In the genomic region with DNA sequence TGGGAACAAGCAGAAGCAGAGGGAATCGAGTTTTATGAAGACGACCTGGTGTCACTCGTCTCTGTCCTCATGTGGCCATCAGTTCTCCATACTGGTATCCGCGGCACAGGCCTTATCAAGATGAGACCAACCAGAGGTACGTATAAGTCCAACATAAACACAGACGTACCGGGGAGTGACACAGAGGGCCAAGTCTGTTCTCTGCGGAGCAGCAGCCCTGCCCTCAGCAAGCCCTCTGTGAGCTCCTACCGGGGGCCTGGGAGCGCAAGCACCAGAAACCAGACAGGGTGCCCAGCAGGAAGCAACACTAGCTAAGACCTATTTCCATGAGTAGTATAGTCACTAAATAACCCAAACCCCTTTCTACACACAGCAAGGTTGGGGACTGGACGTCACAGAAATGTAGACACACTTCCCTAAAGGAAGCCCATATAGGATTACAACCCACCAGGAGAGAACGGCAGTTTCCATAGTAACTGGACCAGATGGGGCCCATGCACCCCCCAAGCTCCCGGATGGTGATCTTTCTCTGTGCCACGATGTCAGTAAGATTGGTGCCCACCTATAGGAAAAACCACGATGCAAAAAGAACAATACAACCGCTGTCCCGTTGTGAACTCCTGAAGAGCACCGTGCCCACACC, we compare ENCODE assay signal across 8 cellular contexts. TPM values are rescaled to one million over a fixed set of nuclear protein-coding genes. Genes with fewer than 3 reads are reported as not detected.
A peak's percentile ranks its signal among the peaks of the same experiment; 100 is the strongest.
DNase-seq lines count a peak whose midpoint lies in the region; ATAC-seq, FAIRE-seq and TF ChIP-seq lines count a peak whose summit lies in the region.

No MANE protein-coding gene starts in this region.

- H3K9ac ChIP-seq in SK-N-SH, result peak overlapping the region; percentile 96

- peaks cover 33% of the 10 kb centered on the region for H4K20me1 ChIP-seq in SK-N-SH (ENCODE audit: insufficient read depth)

- peaks cover 91% of the 10 kb centered on the region for H3K79me2 ChIP-seq in SK-N-SH (ENCODE audit: insufficient read depth)

- H3K9me2 ChIP-seq in SK-N-SH, result no peaks in the 10 kb centered on the region

- CTCF ChIA-PET in SK-N-SH (lab: Yijun Ruan, JAX), result interaction anchor here (1.1 to 2.4 kb wide), 6 partner anchors 11 to 277 kb away, joined by 3 to 12 read pairs (median 4); partner anchors contain the start of gene MRPL12
- CTCF ChIA-PET in HEK293T (lab: Yijun Ruan, JAX), result interaction anchor here (1.7 kb wide), 1 partner anchor 20 kb away, joined by 5 read pairs; the partner anchor contains the start of gene MRPL12

- H3K9me3 ChIP-seq in SK-N-SH, result no peaks in the 10 kb centered on the region

- TF ChIP-seq CTCF in SK-N-SH (IDR thresholded peaks at IDR 0.05) (no peak), fibroblast of the aortic adventitia (IDR thresholded peaks at IDR 0.05; ENCODE audit: insufficient read depth, low read length) (no peak)

- no peak for TF ChIP-seq EP300 in SK-N-SH (IDR thresholded peaks at IDR 0.05; ENCODE audit: borderline replicate concordance in 1 of 2, low read depth in 1 of 2, low read length in 1 of 2)

- peaks cover 19 to 21% of the 10 kb centered on the region in 2 experiments; a peak in 3 of 4 replicates for H3K4me1 ChIP-seq in SK-N-SH (ENCODE audit: control insufficient read depth in 1 of 2, insufficient read depth in 2 of 2, low read depth in 1 of 2, low read length in 1 of 2)

- POLR2A ChIA-PET in SK-N-SH (lab: Yijun Ruan, JAX) (interaction anchor here (0.8 to 2.8 kb wide), 10 partner anchors 10 to 188 kb away, joined by 3 to 33 read pairs (median 6); partner anchors contain the start of genes ARHGDIA, MCRIP1 and MRPL12), HEK293T (lab: Yijun Ruan, JAX) (interaction anchor here (1.2 to 6.2 kb wide), 12 partner anchors 9 to 387 kb away, joined by 3 to 120 read pairs (median 10); partner anchors contain the start of genes CCDC137, CENPX, LRRC45 and MRPL12)

- 22% methylated on average over 19 of the region's 19 CpGs for WGBS in SK-N-SH (ENCODE audit: low lambda C conversion rate)

- DNase-seq in DMS53 (lab: John Stamatoyannopoulos, UW) (peak; percentile 54), DMS53 treated with DMSO at 0.1 percent for 48 hours (lab: John Stamatoyannopoulos, UW; ENCODE audit: unreplicated experiment) (no peak), SK-N-SH (peak; percentile 50), fibroblast of the aortic adventitia (ENCODE audit: low read depth) (peak; percentile 11), HTR-8/SVneo (ENCODE audit: insufficient read length, low spot score) (no peak), HEK293T (ENCODE audit: extremely low spot score) (no peak)

- H3F3A ChIP-seq in SK-N-SH (replicated peaks; ENCODE audit: insufficient read depth), result peaks cover 17% of the 10 kb centered on the region

- FAIRE-seq in HTR-8/SVneo (lab: Jason Lieb, UNC), result no peak

- peak overlapping the region; percentile 94 to 99 for H3K4me3 ChIP-seq in SK-N-SH (ENCODE audit: low read depth in 2 of 2, low read length in 1 of 2)
- peak overlapping the region; percentile 91 for H3K4me3 ChIP-seq in fibroblast of the aortic adventitia (ENCODE audit: low read depth, low read length)
- H3K4me3 ChIP-seq in skin epidermis, result peak overlapping the region; percentile 59 to 100 (median 96)

- peaks cover 33 to 42% of the 10 kb centered on the region in 2 experiments for H3K36me3 ChIP-seq in SK-N-SH (replicated peaks in 1 of 2; ENCODE audit: control insufficient read depth in 1 of 2, insufficient read depth in 2 of 2, low read length in 1 of 2)

- TF ChIP-seq RAD21 in SK-N-SH (IDR thresholded peaks at IDR 0.05; ENCODE audit: low read length), result no peak

- H2AFZ ChIP-seq in SK-N-SH (ENCODE audit: low read depth), result peak overlapping the region; percentile 48; the same call in 1 of the 2 replicates

- ATAC-seq in HG03025 (IDR thresholded peaks at IDR 0.05; ENCODE audit: low FRiP score, unreplicated experiment), result no peak

- no peaks in the 10 kb centered on the region for H3K27me3 ChIP-seq in SK-N-SH (ENCODE audit: insufficient read depth)

- H3K4me2 ChIP-seq in SK-N-SH, result peak overlapping the region; percentile 96

- H3K27ac ChIP-seq in SK-N-SH (ENCODE audit: low read depth in 2 of 2, low read length in 1 of 2) (peak overlapping the region; percentile 76 to 82; a peak in 3 of 4 replicates), skin epidermis (peak overlapping the region in 20 of 21 experiments; percentile 69 to 98 (median 92))

TF ChIP-seq in SK-N-SH, 30 proteins besides CTCF, POLR2A, EP300 and RAD21:
- TF ChIP-seq RFX5 (IDR thresholded peaks at IDR 0.05; ENCODE audit: low read length) (no peak), TCF12 (IDR thresholded peaks at IDR 0.05) (no peak), FOSL2 (IDR thresholded peaks at IDR 0.05; ENCODE audit: borderline replicate concordance, low read depth) (no peak), YY1 (IDR thresholded peaks at IDR 0.05; ENCODE audit: low read depth) (no peak), MEF2A (IDR thresholded peaks at IDR 0.05; ENCODE audit: borderline replicate concordance, low read depth) (no peak), NFIC (IDR thresholded peaks at IDR 0.05; ENCODE audit: borderline replicate concordance) (no peak), GABPA (IDR thresholded peaks at IDR 0.05; ENCODE audit: low read depth) (no peak)

TF ChIP-seq in HEK293T, 16 proteins besides CTCF, POLR2A, EP300 and RAD21:
- no peak for TF ChIP-seq TARDBP (IDR thresholded peaks at IDR 0.05)
- TF ChIP-seq CTBP1 (IDR thresholded peaks at IDR 0.05; ENCODE audit: borderline replicate concordance), result no peak
- no peak for TF ChIP-seq PKNOX1 (IDR thresholded peaks at IDR 0.05)
- no peak for TF ChIP-seq FOXA1 (IDR thresholded peaks at IDR 0.05)
- no peak for TF ChIP-seq NFRKB (IDR thresholded peaks at IDR 0.05)
- no peak for TF ChIP-seq ELF4 (IDR thresholded peaks at IDR 0.05)
- TF ChIP-seq L3MBTL2 (conservative IDR thresholded peaks at IDR 0.05), result no peak
- TF ChIP-seq HDGF (IDR thresholded peaks at IDR 0.05; ENCODE audit: borderline replicate concordance), result no peak
- TF ChIP-seq SP1 (IDR thresholded peaks at IDR 0.05), result no peak
- no peak for TF ChIP-seq LEF1 (IDR thresholded peaks at IDR 0.05; ENCODE audit: borderline replicate concordance)
TF ChIP-seq in HEK293T: peak in this region for 0.

RNA-seq across cellular contexts. Expression of gene ARL16, which starts 0.9 kb away (rescaled TPM):
- 148 and 166 TPM in 2 replicates for polyA plus RNA-seq in SK-N-SH (2012; rRNA removed)
- polyA plus RNA-seq in SK-N-SH (2012; cell fraction: cytosol; rRNA removed), result 127 and 132 TPM in 2 replicates
- polyA plus RNA-seq in SK-N-SH (2012; cell fraction: nucleus; rRNA removed), result 281 and 480 TPM in 2 replicates
- total RNA-seq in fibroblast of the aortic adventitia (ENCODE audit: low replicate concordance), result 21.3 and 26.4 TPM in 2 replicates

RNA-seq across cellular contexts. Expression of gene HGS, which starts 1.1 kb away (rescaled TPM):
- polyA plus RNA-seq in SK-N-SH (2012; rRNA removed), result 184 and 192 TPM in 2 replicates
- 53.4 and 74.7 TPM in 2 replicates for polyA plus RNA-seq in SK-N-SH (2012; cell fraction: cytosol; rRNA removed)
- 726 and 951 TPM in 2 replicates for polyA plus RNA-seq in SK-N-SH (2012; cell fraction: nucleus; rRNA removed)
- total RNA-seq in fibroblast of the aortic adventitia (ENCODE audit: low replicate concordance), result 89.0 and 94.7 TPM in 2 replicates

RNA-seq across cellular contexts. Expression of gene CCDC137, which starts 16.1 kb away (rescaled TPM):
- 55.1 and 62.4 TPM in 2 replicates for polyA plus RNA-seq in SK-N-SH (2012; rRNA removed)
- 50.3 and 52.9 TPM in 2 replicates for polyA plus RNA-seq in SK-N-SH (2012; cell fraction: cytosol; rRNA removed)
- polyA plus RNA-seq in SK-N-SH (2012; cell fraction: nucleus; rRNA removed), result 72.5 and 89.0 TPM in 2 replicates
- 7.0 and 12.0 TPM in 2 replicates for total RNA-seq in fibroblast of the aortic adventitia (ENCODE audit: low replicate concordance)

RNA-seq across cellular contexts. Expression of gene OXLD1, which starts 16.3 kb away (rescaled TPM):
- polyA plus RNA-seq in SK-N-SH (2012; rRNA removed), result 103 and 124 TPM in 2 replicates
- polyA plus RNA-seq in SK-N-SH (2012; cell fraction: cytosol; rRNA removed), result 46.3 and 68.1 TPM in 2 replicates
- polyA plus RNA-seq in SK-N-SH (2012; cell fraction: nucleus; rRNA removed), result 278 and 326 TPM in 2 replicates
- 20.7 and 22.2 TPM in 2 replicates for total RNA-seq in fibroblast of the aortic adventitia (ENCODE audit: low replicate concordance)

RNA-seq across cellular contexts. Expression of gene MRPL12, which starts 20.5 kb away (rescaled TPM):
- 255 and 322 TPM in 2 replicates for polyA plus RNA-seq in SK-N-SH (2012; rRNA removed)
- polyA plus RNA-seq in SK-N-SH (2012; cell fraction: cytosol; rRNA removed), result 191 and 244 TPM in 2 replicates
- 113 and 204 TPM in 2 replicates for polyA plus RNA-seq in SK-N-SH (2012; cell fraction: nucleus; rRNA removed)
- total RNA-seq in fibroblast of the aortic adventitia (ENCODE audit: low replicate concordance), result 19.2 and 23.7 TPM in 2 replicates

Comparison
In these comparisons a context has a peak if more than half of its experiments do, and no peak if none do; other contexts are left out.
1. DNase-seq: peak in DMS53 (single experiment), SK-N-SH (single experiment) and fibroblast of the aortic adventitia (single experiment); none in DMS53 treated with DMSO at 0.1 percent for 48 hours (single experiment), HTR-8/SVneo (single experiment) and HEK293T (single experiment).
2. Peak in every context shown above with its lines, with median percentiles within 50 percentile points of each other: H3K4me3 ChIP-seq.